1 cellular context compared by ENCODE assay signal in the genomic region with DNA sequence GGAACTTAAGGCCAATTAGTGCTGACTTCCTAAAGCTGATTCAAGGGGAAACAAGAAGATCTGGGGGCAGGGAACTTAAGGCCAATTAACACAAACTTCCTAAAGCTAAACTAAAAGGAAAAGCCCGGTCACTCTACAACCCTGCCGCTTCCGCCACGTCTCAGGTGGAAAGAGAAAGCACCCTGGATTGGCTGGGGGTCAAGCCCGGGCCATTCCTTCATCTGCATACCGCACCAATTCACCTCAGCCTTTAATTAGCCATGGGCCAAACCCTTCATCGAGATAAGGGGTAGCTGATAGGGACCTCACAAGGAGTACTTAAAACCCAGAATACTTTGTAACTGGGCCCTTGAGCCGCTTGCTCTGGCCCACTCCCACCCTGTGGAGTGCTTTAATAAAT.
TF ChIP-seq lines count a peak whose summit lies in the region.

No MANE protein-coding gene starts in this region.

TF ChIP-seq in GM23338, 12 proteins besides CTCF, POLR2A, EP300 and RAD21 (continued from another document):
- TF ChIP-seq, protein P1, sequence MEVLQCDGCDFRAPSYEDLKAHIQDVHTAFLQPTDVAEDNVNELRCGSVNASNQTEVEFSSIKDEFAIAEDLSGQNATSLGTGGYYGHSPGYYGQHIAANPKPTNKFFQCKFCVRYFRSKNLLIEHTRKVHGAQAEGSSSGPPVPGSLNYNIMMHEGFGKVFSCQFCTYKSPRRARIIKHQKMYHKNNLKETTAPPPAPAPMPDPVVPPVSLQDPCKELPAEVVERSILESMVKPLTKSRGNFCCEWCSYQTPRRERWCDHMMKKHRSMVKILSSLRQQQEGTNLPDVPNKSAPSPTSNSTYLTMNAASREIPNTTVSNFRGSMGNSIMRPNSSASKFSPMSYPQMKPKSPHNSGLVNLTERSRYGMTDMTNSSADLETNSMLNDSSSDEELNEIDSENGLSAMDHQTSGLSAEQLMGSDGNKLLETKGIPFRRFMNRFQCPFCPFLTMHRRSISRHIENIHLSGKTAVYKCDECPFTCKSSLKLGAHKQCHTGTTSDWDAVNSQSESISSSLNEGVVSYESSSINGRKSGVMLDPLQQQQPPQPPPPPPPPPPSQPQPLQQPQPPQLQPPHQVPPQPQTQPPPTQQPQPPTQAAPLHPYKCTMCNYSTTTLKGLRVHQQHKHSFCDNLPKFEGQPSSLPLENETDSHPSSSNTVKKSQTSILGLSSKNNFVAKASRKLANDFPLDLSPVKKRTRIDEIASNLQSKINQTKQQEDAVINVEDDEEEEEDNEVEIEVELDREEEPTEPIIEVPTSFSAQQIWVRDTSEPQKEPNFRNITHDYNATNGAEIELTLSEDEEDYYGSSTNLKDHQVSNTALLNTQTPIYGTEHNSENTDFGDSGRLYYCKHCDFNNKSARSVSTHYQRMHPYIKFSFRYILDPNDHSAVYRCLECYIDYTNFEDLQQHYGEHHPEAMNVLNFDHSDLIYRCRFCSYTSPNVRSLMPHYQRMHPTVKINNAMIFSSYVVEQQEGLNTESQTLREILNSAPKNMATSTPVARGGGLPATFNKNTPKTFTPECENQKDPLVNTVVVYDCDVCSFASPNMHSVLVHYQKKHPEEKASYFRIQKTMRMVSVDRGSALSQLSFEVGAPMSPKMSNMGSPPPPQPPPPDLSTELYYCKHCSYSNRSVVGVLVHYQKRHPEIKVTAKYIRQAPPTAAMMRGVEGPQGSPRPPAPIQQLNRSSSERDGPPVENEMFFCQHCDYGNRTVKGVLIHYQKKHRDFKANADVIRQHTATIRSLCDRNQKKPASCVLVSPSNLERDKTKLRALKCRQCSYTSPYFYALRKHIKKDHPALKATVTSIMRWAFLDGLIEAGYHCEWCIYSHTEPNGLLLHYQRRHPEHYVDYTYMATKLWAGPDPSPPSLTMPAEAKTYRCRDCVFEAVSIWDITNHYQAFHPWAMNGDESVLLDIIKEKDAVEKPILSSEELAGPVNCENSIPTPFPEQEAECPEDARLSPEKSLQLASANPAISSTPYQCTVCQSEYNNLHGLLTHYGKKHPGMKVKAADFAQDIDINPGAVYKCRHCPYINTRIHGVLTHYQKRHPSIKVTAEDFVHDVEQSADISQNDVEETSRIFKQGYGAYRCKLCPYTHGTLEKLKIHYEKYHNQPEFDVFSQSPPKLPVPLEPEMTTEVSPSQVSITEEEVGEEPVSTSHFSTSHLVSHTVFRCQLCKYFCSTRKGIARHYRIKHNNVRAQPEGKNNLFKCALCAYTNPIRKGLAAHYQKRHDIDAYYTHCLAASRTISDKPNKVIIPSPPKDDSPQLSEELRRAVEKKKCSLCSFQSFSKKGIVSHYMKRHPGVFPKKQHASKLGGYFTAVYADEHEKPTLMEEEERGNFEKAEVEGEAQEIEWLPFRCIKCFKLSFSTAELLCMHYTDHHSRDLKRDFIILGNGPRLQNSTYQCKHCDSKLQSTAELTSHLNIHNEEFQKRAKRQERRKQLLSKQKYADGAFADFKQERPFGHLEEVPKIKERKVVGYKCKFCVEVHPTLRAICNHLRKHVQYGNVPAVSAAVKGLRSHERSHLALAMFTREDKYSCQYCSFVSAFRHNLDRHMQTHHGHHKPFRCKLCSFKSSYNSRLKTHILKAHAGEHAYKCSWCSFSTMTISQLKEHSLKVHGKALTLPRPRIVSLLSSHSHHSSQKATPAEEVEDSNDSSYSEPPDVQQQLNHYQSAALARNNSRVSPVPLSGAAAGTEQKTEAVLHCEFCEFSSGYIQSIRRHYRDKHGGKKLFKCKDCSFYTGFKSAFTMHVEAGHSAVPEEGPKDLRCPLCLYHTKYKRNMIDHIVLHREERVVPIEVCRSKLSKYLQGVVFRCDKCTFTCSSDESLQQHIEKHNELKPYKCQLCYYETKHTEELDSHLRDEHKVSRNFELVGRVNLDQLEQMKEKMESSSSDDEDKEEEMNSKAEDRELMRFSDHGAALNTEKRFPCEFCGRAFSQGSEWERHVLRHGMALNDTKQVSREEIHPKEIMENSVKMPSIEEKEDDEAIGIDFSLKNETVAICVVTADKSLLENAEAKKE (CRISPR knock-in tag; IDR thresholded peaks at IDR 0.05), result no peak
- TF ChIP-seq EZH2 (IDR thresholded peaks at IDR 0.05; ENCODE audit: low read depth, unreplicated experiment), result no peak
- no peak for TF ChIP-seq JUNB (IDR thresholded peaks at IDR 0.05; ENCODE audit: unreplicated experiment)
